In genomic region chr5:601771-602465, GRCh38 we compare ENCODE assay signal across 16 cellular contexts.
"Had no signal": no experiment of that assay in that cellular context is flagged by ENCODE, and none has a peak within 500 bp of the region (broad histone marks: within the 10 kb centered on the region; RNA-seq: fewer than 3 reads in every experiment).

No MANE protein-coding gene starts in this region.

- H3K9me3 Mint-ChIP-seq: activated CD8-positive, alpha-beta T cell treated with anti-CD3 and anti-CD28 coated beads for 36 hours; activated T-helper 17 cell treated with anti-CD3 and anti-CD28 coated beads, Interleukin-2, amount 50 U/mL, for 72 hours; central memory CD8-positive, alpha-beta T cell; immature natural killer cell had no signal

- H3K4me3 ChIP-seq: body of pancreas, psoas muscle had no signal

- H3K27me3 ChIP-seq: body of pancreas had no signal

- DNase-seq: activated CD8-positive, alpha-beta T cell treated with anti-CD3 and anti-CD28 coated beads for 36 hours; activated naive CD4-positive, alpha-beta T cell treated with anti-CD3 and anti-CD28 coated beads, Interleukin-2, amount 50 U/mL, for 16 hours; amniotic stem cell; dermis blood vessel endothelial cell; erythroblast; immature natural killer cell; left cardiac atrium; naive thymus-derived CD4-positive, alpha-beta T cell; nucleus accumbens; stimulated activated CD4-positive, alpha-beta T cell treated with anti-CD3 and anti-CD28 coated beads, Interleukin-2, amount 100 ng/mL, for 48 hours; stimulated activated naive CD4-positive, alpha-beta T cell treated with Interleukin-2 at 50 U/mL for 16 hours; T-helper 9 cell had no signal

- H3K36me3 Mint-ChIP-seq: immature natural killer cell; naive thymus-derived CD4-positive, alpha-beta T cell had no signal

- H3K27ac Mint-ChIP-seq: activated CD8-positive, alpha-beta T cell treated with anti-CD3 and anti-CD28 coated beads for 36 hours; activated T-helper 17 cell treated with anti-CD3 and anti-CD28 coated beads, Interleukin-2, amount 50 U/mL, for 72 hours; immature natural killer cell had no signal

- H3K27ac ChIP-seq: psoas muscle had no signal

- H3K4me1 ChIP-seq: psoas muscle had no signal

- H3K4me1 Mint-ChIP-seq: immature natural killer cell had no signal

- H3K9me3 ChIP-seq: body of pancreas, psoas muscle had no signal

- H3K4me3 Mint-ChIP-seq: activated CD8-positive, alpha-beta T cell treated with anti-CD3 and anti-CD28 coated beads for 36 hours; activated T-helper 17 cell treated with anti-CD3 and anti-CD28 coated beads, Interleukin-2, amount 50 U/mL, for 72 hours; central memory CD8-positive, alpha-beta T cell; immature natural killer cell had no signal

- ATAC-seq: activated CD8-positive, alpha-beta T cell treated with anti-CD3 and anti-CD28 coated beads for 36 hours; activated T-helper 17 cell treated with anti-CD3 and anti-CD28 coated beads, Interleukin-2, amount 50 U/mL, for 72 hours; left cardiac atrium; naive thymus-derived CD4-positive, alpha-beta T cell; psoas muscle had no signal
